Comparison of ENCODE assay signal across 20 cellular contexts in the genomic region with DNA sequence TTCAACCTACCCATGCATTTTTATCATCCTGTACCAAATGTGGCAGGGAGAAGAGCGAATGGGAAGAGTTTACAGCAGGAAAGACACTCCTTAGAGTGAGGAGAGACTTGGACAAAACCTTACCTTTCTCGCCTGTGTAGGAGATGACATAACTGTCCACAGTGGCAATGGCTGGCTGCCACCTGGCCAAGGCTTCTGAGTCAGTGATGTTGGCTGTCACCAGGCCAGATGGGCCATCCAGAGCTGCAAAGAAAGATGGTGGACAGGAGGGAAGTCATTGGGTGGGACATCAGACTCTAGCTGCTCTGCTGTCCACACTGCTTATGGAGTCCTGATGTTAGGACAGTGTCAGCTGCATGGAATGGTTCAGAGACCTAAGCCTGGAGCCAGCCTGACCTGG.
DNase-seq lines count a peak whose midpoint lies in the region; ATAC-seq and TF ChIP-seq lines count a peak whose summit lies in the region.
"Had no signal": no experiment of that assay in that cellular context is flagged by ENCODE, and none has a peak within 500 bp of the region (broad histone marks: within the 10 kb centered on the region; RNA-seq: fewer than 3 reads in every experiment).

No MANE protein-coding gene starts in this region.

- TF ChIP-seq CTCF in epithelial cell of esophagus (IDR thresholded peaks at IDR 0.05; ENCODE audit: insufficient read depth, low read depth, low read length, missing control alignments) (no peak), osteoblast (IDR thresholded peaks at IDR 0.05; ENCODE audit: extremely low read depth, low read depth, low read length) (no peak), transverse colon (IDR thresholded peaks at IDR 0.05) (no peak), HFFc6 (IDR thresholded peaks at IDR 0.05) (no peak)

- no peaks in the 10 kb centered on the region for H3K27me3 ChIP-seq in osteoblast (ENCODE audit: insufficient read depth, low read length)
- H3K27me3 ChIP-seq in transverse colon = no peaks in the 10 kb centered on the region
- H3K27me3 ChIP-seq: Peyer's patch had no signal

- no peak overlapping the region for H2AFZ ChIP-seq in osteoblast (ENCODE audit: low read length)

- H3K79me2 ChIP-seq in osteoblast (ENCODE audit: insufficient read depth, low read length) = no peaks in the 10 kb centered on the region

- H3K27ac ChIP-seq in osteoblast (ENCODE audit: low read depth, low read length) (peak overlapping the region; percentile 1), transverse colon (peak overlapping the region; percentile 75 to 84 (median 78))
- H3K27ac ChIP-seq: 22Rv1; BLaER1 treated with 17β-estradiol and CSF1 and Interleukin-3, amounts not matched to agents 10 nM and 100 nM; KMS-11 had no signal

- H3K36me3 Mint-ChIP-seq in activated CD4-positive, alpha-beta T cell treated with anti-CD3 and anti-CD28 coated beads for 36 hours (ENCODE audit: low read depth) = no peaks in the 10 kb centered on the region
- peaks cover 66% of the 10 kb centered on the region for H3K36me3 Mint-ChIP-seq in HFFc6 (ENCODE audit: low read depth)

- no peak for TF ChIP-seq POLR2A in transverse colon (IDR thresholded peaks at IDR 0.05)

- ATAC-seq in activated CD4-positive, alpha-beta T cell treated with anti-CD3 and anti-CD28 coated beads for 36 hours = no peak
- no peak for ATAC-seq in HG03442 (IDR thresholded peaks at IDR 0.05; ENCODE audit: unreplicated experiment)

- CTCF ChIA-PET in activated CD4-positive, alpha-beta T cell treated with anti-CD3 and anti-CD28 coated beads for 36 hours (lab: Charles Lee) = interaction anchor here (0.7 to 1.5 kb wide), 3 partner anchors 9 to 357 kb away, joined by 3 to 5 read pairs (median 4); no protein-coding TSS in a partner anchor

- H3K4me3 Mint-ChIP-seq in activated CD4-positive, alpha-beta T cell treated with anti-CD3 and anti-CD28 coated beads for 36 hours = no peak overlapping the region
- H3K4me3 Mint-ChIP-seq in HFFc6 = no peak overlapping the region
- H3K4me3 Mint-ChIP-seq: H9 had no signal

- no peaks in the 10 kb centered on the region for H3K9me3 Mint-ChIP-seq in activated CD4-positive, alpha-beta T cell treated with anti-CD3 and anti-CD28 coated beads for 36 hours (ENCODE audit: low read depth)
- H3K9me3 Mint-ChIP-seq in HFFc6 = no peaks in the 10 kb centered on the region
- H3K9me3 Mint-ChIP-seq: H9 had no signal

- no peak for DNase-seq in activated CD4-positive, alpha-beta T cell treated with anti-CD3 and anti-CD28 coated beads for 36 hours
- no peak for DNase-seq in activated CD4-positive, alpha-beta T cell treated with anti-CD3 and anti-CD28 coated beads, Interleukin-2, amount 50 U/mL, for 48 hours
- DNase-seq in epithelial cell of esophagus (ENCODE audit: low read depth) = peak; percentile 18
- DNase-seq in osteoblast (ENCODE audit: insufficient read length, low spot score, missing footprints) = no peak
- no peak for DNase-seq in transverse colon
- no peak for DNase-seq in NCI-H82 treated with DMSO at 0.1 percent for 48 hours (lab: John Stamatoyannopoulos, UW; ENCODE audit: unreplicated experiment)
- DNase-seq in HFFc6 = no peak
- DNase-seq: DMS153, H9, MM.1S, NCI-H1105 treated with DMSO at 0.1 percent for 48 hours, NCI-H187, NCI-H446, NCI-H748 treated with DMSO at 0.1 percent for 48 hours, Peyer's patch, SHP77 treated with DMSO at 0.1 percent for 48 hours had no signal

- H3K4me1 ChIP-seq in osteoblast (ENCODE audit: insufficient read depth, low read length) = peaks cover 39% of the 10 kb centered on the region
- H3K4me1 ChIP-seq in transverse colon = peaks cover 3 to 32% (median 17%) of the 10 kb centered on the region in 4 donors

- POLR2A ChIA-PET in activated CD4-positive, alpha-beta T cell treated with anti-CD3 and anti-CD28 coated beads for 36 hours (lab: Charles Lee) = no interaction called here

- peaks cover 72% of the 10 kb centered on the region for H3K36me3 ChIP-seq in osteoblast (ENCODE audit: insufficient read depth, low read length)
- no peaks in the 10 kb centered on the region for H3K36me3 ChIP-seq in transverse colon
- H3K36me3 ChIP-seq: BLaER1 treated with 17β-estradiol and CSF1 and Interleukin-3, amounts not matched to agents 10 nM and 100 nM had no signal

- TF ChIP-seq EP300 in transverse colon (IDR thresholded peaks at IDR 0.05; ENCODE audit: low read depth) = no peak

- H4K20me1 ChIP-seq in osteoblast (ENCODE audit: insufficient read depth, low read length) = no peaks in the 10 kb centered on the region

- peaks cover 29% of the 10 kb centered on the region for H3K4me1 Mint-ChIP-seq in activated CD4-positive, alpha-beta T cell treated with anti-CD3 and anti-CD28 coated beads for 36 hours
- H3K4me1 Mint-ChIP-seq in HFFc6 (ENCODE audit: low read depth) = peaks cover 33% of the 10 kb centered on the region
- H3K4me1 Mint-ChIP-seq: H9 had no signal

- WGBS in transverse colon (ENCODE audit: low coverage in 1 of 2), 2 donors = 79% methylated on average over 2 of the region's 2 CpGs; no CpG with 5 or more reads in 1 of the 2 donors

- H3K9me3 ChIP-seq in osteoblast (ENCODE audit: low read depth, low read length) = no peaks in the 10 kb centered on the region
- no peaks in the 10 kb centered on the region for H3K9me3 ChIP-seq in transverse colon
- H3K9me3 ChIP-seq: BLaER1 treated with 17β-estradiol and CSF1 and Interleukin-3, amounts not matched to agents 10 nM and 100 nM; Peyer's patch had no signal

- in situ Hi-C loops in transverse colon (cut with MboI; ENCODE audit: low pct_ligation_motif_present in 1 of 4, low pct_unique_long_range_greater_than_20kb in 1 of 4, low sequenced_read_pairs in 3 of 4) = no loop called here

- H3K4me3 ChIP-seq in epithelial cell of esophagus (ENCODE audit: low read length) (no peak overlapping the region), osteoblast (ENCODE audit: insufficient read depth, low read length) (no peak overlapping the region), transverse colon (no peak overlapping the region)
- H3K4me3 ChIP-seq: BLaER1 treated with 17β-estradiol and CSF1 and Interleukin-3, amounts not matched to agents 10 nM and 100 nM; Peyer's patch had no signal

- peak overlapping the region; percentile 38 for H3K27ac Mint-ChIP-seq in activated CD4-positive, alpha-beta T cell treated with anti-CD3 and anti-CD28 coated beads for 36 hours
- no peak overlapping the region for H3K27ac Mint-ChIP-seq in HFFc6
- H3K27ac Mint-ChIP-seq: H9 had no signal

- intact Hi-C loops in activated CD4-positive, alpha-beta T cell treated with anti-CD3 and anti-CD28 coated beads for 36 hours (cut with DNase I, micrococcal nuclease) = loop anchor here in 1 of 2 experiments (5.0 kb wide), 1 partner anchor 169 kb away; no protein-coding TSS in a partner anchor
- intact Hi-C loops in transverse colon (cut with DNase I; ENCODE audit: low total_unique reads) = loop anchor here (10.0 kb wide), 1 partner anchor 97 kb away; no protein-coding TSS in a partner anchor

- H3K27me3 Mint-ChIP-seq in activated CD4-positive, alpha-beta T cell treated with anti-CD3 and anti-CD28 coated beads for 36 hours = peaks cover 7% of the 10 kb centered on the region
- no peaks in the 10 kb centered on the region; the same call in 1 of the 2 replicates for H3K27me3 Mint-ChIP-seq in HFFc6 (ENCODE audit: insufficient read depth)

- H3K4me2 ChIP-seq in osteoblast (ENCODE audit: insufficient read depth, low read length) = no peak overlapping the region
- H3K4me2 ChIP-seq: KMS-11 had no signal
